In genomic region chr6:143505111-143505510, GRCh38 we compare ENCODE assay signal across 32 cellular contexts. TPM values are rescaled to one million over a fixed set of nuclear protein-coding genes. Genes with fewer than 3 reads are reported as not detected.
DNase-seq lines count a peak whose midpoint lies in the region; ATAC-seq lines count a peak whose summit lies in the region.
"Had no signal": no experiment of that assay in that cellular context is flagged by ENCODE, and none has a peak within 500 bp of the region (broad histone marks: within the 10 kb centered on the region; RNA-seq: fewer than 3 reads in every experiment).

No MANE protein-coding gene starts in this region.

- H3K4me3 Mint-ChIP-seq in activated CD4-positive, alpha-beta T cell treated with anti-CD3 and anti-CD28 coated beads, Interleukin-2, amount 10 ng/mL, durations not matched to agents 24 days and 14 days = no peak overlapping the region
- no peak overlapping the region for H3K4me3 Mint-ChIP-seq in memory B cell
- H3K4me3 Mint-ChIP-seq: brain; CD4-positive, alpha-beta memory T cell; immature natural killer cell; neural progenitor cell had no signal

- H4K12ac ChIP-seq in trophoblast cell (ENCODE audit: low read depth, low read length) = no peak overlapping the region

- no CpG with 5 or more reads among the region's 5 CpGs for WGBS in trophoblast cell (ENCODE audit: extremely low coverage, insufficient coverage, insufficient read length)

- no peaks in the 10 kb centered on the region for H3K27me3 Mint-ChIP-seq in activated CD4-positive, alpha-beta T cell treated with anti-CD3 and anti-CD28 coated beads, Interleukin-2, amount 10 ng/mL, durations not matched to agents 24 days and 14 days
- no peaks in the 10 kb centered on the region for H3K27me3 Mint-ChIP-seq in memory B cell
- H3K27me3 Mint-ChIP-seq: brain; CD4-positive, alpha-beta memory T cell had no signal

- H3K9me3 Mint-ChIP-seq in activated CD4-positive, alpha-beta T cell treated with anti-CD3 and anti-CD28 coated beads, Interleukin-2, amount 10 ng/mL, durations not matched to agents 24 days and 14 days = no peaks in the 10 kb centered on the region
- H3K9me3 Mint-ChIP-seq in memory B cell = no peaks in the 10 kb centered on the region
- H3K9me3 Mint-ChIP-seq: brain; CD4-positive, alpha-beta memory T cell; immature natural killer cell; neural progenitor cell had no signal

- no peaks in the 10 kb centered on the region for H3K27me3 ChIP-seq in trophoblast cell (ENCODE audit: insufficient read depth, low read length)
- H3K27me3 ChIP-seq: neural progenitor cell, Peyer's patch, sigmoid colon, testis, vagina had no signal

- no peak overlapping the region for H2AK5ac ChIP-seq in trophoblast cell (ENCODE audit: low read length)

- H3K79me1 ChIP-seq in trophoblast cell (ENCODE audit: low read length) = no peaks in the 10 kb centered on the region

- H3K4me1 ChIP-seq in trophoblast cell (ENCODE audit: control insufficient read depth in 1 of 2, insufficient read depth in 2 of 2, low read length in 2 of 2) = no peaks in the 10 kb centered on the region
- H3K4me1 ChIP-seq: prostate gland had no signal

- H3K27ac Mint-ChIP-seq in activated CD4-positive, alpha-beta T cell treated with anti-CD3 and anti-CD28 coated beads, Interleukin-2, amount 10 ng/mL, durations not matched to agents 24 days and 14 days = no peak overlapping the region
- H3K27ac Mint-ChIP-seq in memory B cell = peak overlapping the region; percentile 53
- H3K27ac Mint-ChIP-seq: brain, immature natural killer cell, neural progenitor cell had no signal

- no peak overlapping the region for H3K27ac ChIP-seq in trophoblast cell (ENCODE audit: low read depth, low read length)
- H3K27ac ChIP-seq: KMS-11, neural progenitor cell, Peyer's patch, prostate gland, sigmoid colon, testis, vagina, WERI-Rb-1 had no signal

- H3K9me3 ChIP-seq in trophoblast cell (ENCODE audit: insufficient read depth, low read depth, low read length) = no peaks in the 10 kb centered on the region
- H3K9me3 ChIP-seq: Peyer's patch, prostate gland, sigmoid colon, testis, vagina had no signal

- H3K18ac ChIP-seq in trophoblast cell (ENCODE audit: low read length) = no peak overlapping the region

- no peak overlapping the region for H2AFZ ChIP-seq in trophoblast cell (ENCODE audit: insufficient read depth, low read length, poor library complexity)
- H2AFZ ChIP-seq: neural progenitor cell had no signal

- H4K91ac ChIP-seq in trophoblast cell (ENCODE audit: low read depth, low read length) = no peak overlapping the region

- no peaks in the 10 kb centered on the region for H3K79me2 ChIP-seq in trophoblast cell (ENCODE audit: control insufficient read depth, insufficient read depth, low read length, poor library complexity)

- H3K36me3 ChIP-seq in trophoblast cell (ENCODE audit: control insufficient read depth in 1 of 2, insufficient read depth in 2 of 2, low read length in 2 of 2) = peaks cover 0 to 13% of the 10 kb centered on the region in 2 experiments
- H3K36me3 ChIP-seq: prostate gland, WERI-Rb-1 had no signal

- H4K8ac ChIP-seq in trophoblast cell (ENCODE audit: low read depth, low read length) = no peak overlapping the region

- H3K4ac ChIP-seq in trophoblast cell (ENCODE audit: low read depth, low read length) = no peak overlapping the region

- H2BK5ac ChIP-seq in trophoblast cell (ENCODE audit: low read depth, low read length, poor library complexity) = no peak overlapping the region

- peak; percentile 9 for DNase-seq in activated CD4-positive, alpha-beta T cell treated with anti-CD3 and anti-CD28 coated beads, Interleukin-2, amount 10 ng/mL, durations not matched to agents 24 days and 14 days
- no peak for DNase-seq in activated CD4-positive, alpha-beta T cell treated with anti-CD3 and anti-CD28 coated beads for 48 hours
- DNase-seq in memory B cell (ENCODE audit: low spot score in 2 of 2) = no peak
- no peak for DNase-seq in activated gamma-delta T cell (lab: John Stamatoyannopoulos, UW)
- no peak for DNase-seq in trophoblast cell
- DNase-seq: activated CD4-positive, alpha-beta T cell treated with anti-CD3 and anti-CD28 coated beads, Interleukin-2, amount 50 U/mL, for 4 hours; activated naive CD4-positive, alpha-beta T cell; AML-193; CD4-positive, alpha-beta memory T cell; hippocampal formation; immature natural killer cell; left colon; MM.1S; NCI-H2081; NCI-H2227 treated with DMSO at 0.1 percent for 48 hours; NCI-H69; Peyer's patch; SIG-M5; sigmoid colon; stimulated activated naive CD4-positive, alpha-beta T cell; SW 1271; T1000; testis; WERI-Rb-1 had no signal

- ATAC-seq in GM21723 (IDR thresholded peaks at IDR 0.05; ENCODE audit: unreplicated experiment) = peak; percentile 50
- ATAC-seq in HG03432 (IDR thresholded peaks at IDR 0.05; ENCODE audit: unreplicated experiment) = peak; percentile 46
- ATAC-seq in memory B cell (ENCODE audit: low read depth) = no peak
- ATAC-seq in GM18498 (IDR thresholded peaks at IDR 0.05; ENCODE audit: unreplicated experiment) = no peak
- ATAC-seq: left colon had no signal

- no peak overlapping the region for H3K4me2 ChIP-seq in trophoblast cell (ENCODE audit: low read length)
- H3K4me2 ChIP-seq: KMS-11, neural progenitor cell had no signal

- H3K9ac ChIP-seq in trophoblast cell (ENCODE audit: low read length) = no peak overlapping the region
- H3K9ac ChIP-seq: KMS-11, neural progenitor cell had no signal

- intact Hi-C loops in activated CD4-positive, alpha-beta T cell treated with anti-CD3 and anti-CD28 coated beads, Interleukin-2, amount 10 ng/mL, durations not matched to agents 24 days and 14 days (cut with micrococcal nuclease) = no loop called here

- H3K4me1 Mint-ChIP-seq in activated CD4-positive, alpha-beta T cell treated with anti-CD3 and anti-CD28 coated beads, Interleukin-2, amount 10 ng/mL, durations not matched to agents 24 days and 14 days = peaks cover 14% of the 10 kb centered on the region
- H3K4me1 Mint-ChIP-seq in memory B cell = peaks cover 8% of the 10 kb centered on the region

- H3K14ac ChIP-seq in trophoblast cell (ENCODE audit: low read length) = no peak overlapping the region

- no peak overlapping the region for H3K23ac ChIP-seq in trophoblast cell (ENCODE audit: low read length)

- no peak overlapping the region for H2BK12ac ChIP-seq in trophoblast cell (ENCODE audit: low read length)

- H3K36me3 Mint-ChIP-seq in activated CD4-positive, alpha-beta T cell treated with anti-CD3 and anti-CD28 coated beads, Interleukin-2, amount 10 ng/mL, durations not matched to agents 24 days and 14 days (ENCODE audit: low read depth) = peaks cover 21% of the 10 kb centered on the region
- H3K36me3 Mint-ChIP-seq in memory B cell = peaks cover 21% of the 10 kb centered on the region

- no peak overlapping the region for H3K4me3 ChIP-seq in trophoblast cell (ENCODE audit: low read depth, low read length)
- H3K4me3 ChIP-seq: neural progenitor cell, Peyer's patch, prostate gland, sigmoid colon, testis, vagina had no signal

- no peak overlapping the region for H2BK120ac ChIP-seq in trophoblast cell (ENCODE audit: insufficient read depth, low read length, poor library complexity)

RNA-seq across cellular contexts. Expression of gene FUCA2, which starts 6.4 kb away (rescaled TPM):
- total RNA-seq in activated CD4-positive, alpha-beta T cell treated with anti-CD3 and anti-CD28 coated beads, Interleukin-2, amount 10 ng/mL, durations not matched to agents 24 days and 14 days = 14.4 and 16.1 TPM in 2 replicates
- polyA plus RNA-seq in trophoblast cell (2013) = 35.3 and 37.2 TPM in 2 replicates

RNA-seq across cellular contexts. Expression of gene PEX3, which starts 54.5 kb away (rescaled TPM):
- 26.0 and 28.5 TPM in 2 replicates for total RNA-seq in activated CD4-positive, alpha-beta T cell treated with anti-CD3 and anti-CD28 coated beads, Interleukin-2, amount 10 ng/mL, durations not matched to agents 24 days and 14 days
- polyA plus RNA-seq in trophoblast cell (2013) = 19.4 and 21.5 TPM in 2 replicates

RNA-seq across cellular contexts. Expression of gene ADAT2, which starts 54.6 kb away (rescaled TPM):
- 46.0 and 47.7 TPM in 2 replicates for total RNA-seq in activated CD4-positive, alpha-beta T cell treated with anti-CD3 and anti-CD28 coated beads, Interleukin-2, amount 10 ng/mL, durations not matched to agents 24 days and 14 days
- 1.3 and 1.6 TPM in 2 replicates for polyA plus RNA-seq in trophoblast cell (2013)

Comparison
In these comparisons a context has a peak if more than half of its experiments do, and no peak if none do; other contexts are left out.
1. ATAC-seq: peak in GM21723 (single experiment) and HG03432 (single experiment); none in memory B cell (single experiment) and GM18498 (single experiment).